In the genomic region with DNA sequence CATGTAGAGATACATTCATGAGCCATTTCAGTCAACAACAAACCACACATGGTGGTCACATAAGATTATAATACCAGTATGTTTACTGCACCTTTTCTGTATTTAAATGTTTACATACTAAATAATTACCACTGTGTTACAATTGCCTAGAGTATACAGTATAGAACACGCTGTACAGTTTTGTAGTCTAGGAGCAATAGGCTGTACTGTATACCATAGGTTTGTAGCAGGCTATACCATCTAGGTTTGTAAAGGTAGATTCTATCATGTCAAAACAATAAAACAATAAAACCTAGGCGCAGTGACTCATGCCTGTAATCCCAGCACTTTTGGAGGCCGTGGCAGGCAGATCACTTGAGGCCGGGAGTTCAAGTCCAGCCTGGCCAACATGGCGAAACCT, we compare ENCODE assay signal across 3 cellular contexts.
"Had no signal": no experiment of that assay in that cellular context is flagged by ENCODE, and none has a peak within 500 bp of the region (broad histone marks: within the 10 kb centered on the region; RNA-seq: fewer than 3 reads in every experiment).

No MANE protein-coding gene starts in this region.

- H3K4me3 ChIP-seq: GM12878 had no signal

- DNase-seq: GDM1, GF-D8 had no signal
